In genomic region chr16:30658731-30659506, GRCh38 we compare ENCODE assay signal across 1 cellular context.
TF ChIP-seq lines count a peak whose summit lies in the region.

No MANE protein-coding gene starts in this region.

TF ChIP-seq in HepG2, 621 proteins besides CTCF, POLR2A, EP300 and RAD21 (continues in another document):
- 0 out of 2 replicates have a peak, but pooled peaks have one; percentile 44 for TF ChIP-seq TBP (CRISPR knock-in tag; IDR thresholded peaks at IDR 0.05)
- TF ChIP-seq MED13 (CRISPR knock-in tag; IDR thresholded peaks at IDR 0.05) = peak; percentile 27; the same call in 1 of the 2 replicates
- TF ChIP-seq ZNF652 (CRISPR knock-in tag; IDR thresholded peaks at IDR 0.05; ENCODE audit: borderline replicate concordance, low read depth) = 0 out of 2 replicates have a peak, but pooled peaks have one; percentile 30
- TF ChIP-seq ZNF879 (CRISPR knock-in tag; IDR thresholded peaks at IDR 0.05) = 0 out of 2 replicates have a peak, but pooled peaks have one; percentile 24
- TF ChIP-seq AKAP8 (CRISPR knock-in tag; IDR thresholded peaks at IDR 0.05) = no peak
- TF ChIP-seq ZFY (CRISPR knock-in tag; IDR thresholded peaks at IDR 0.05) = peak; percentile 83
- TF ChIP-seq ZNF329 (CRISPR knock-in tag; IDR thresholded peaks at IDR 0.05; ENCODE audit: low read depth) = no peak; the same call in 1 of the 2 replicates
- TF ChIP-seq DMAP1 (CRISPR knock-in tag; IDR thresholded peaks at IDR 0.05) = peak; percentile 85; the same call in 1 of the 2 replicates
- TF ChIP-seq ASH2L (IDR thresholded peaks at IDR 0.05; ENCODE audit: insufficient read length, low read depth, low read length) = peak; percentile 95
- no peak for TF ChIP-seq RFX5 (IDR thresholded peaks at IDR 0.05; ENCODE audit: low read depth, low read length)
- TF ChIP-seq, protein P1, sequence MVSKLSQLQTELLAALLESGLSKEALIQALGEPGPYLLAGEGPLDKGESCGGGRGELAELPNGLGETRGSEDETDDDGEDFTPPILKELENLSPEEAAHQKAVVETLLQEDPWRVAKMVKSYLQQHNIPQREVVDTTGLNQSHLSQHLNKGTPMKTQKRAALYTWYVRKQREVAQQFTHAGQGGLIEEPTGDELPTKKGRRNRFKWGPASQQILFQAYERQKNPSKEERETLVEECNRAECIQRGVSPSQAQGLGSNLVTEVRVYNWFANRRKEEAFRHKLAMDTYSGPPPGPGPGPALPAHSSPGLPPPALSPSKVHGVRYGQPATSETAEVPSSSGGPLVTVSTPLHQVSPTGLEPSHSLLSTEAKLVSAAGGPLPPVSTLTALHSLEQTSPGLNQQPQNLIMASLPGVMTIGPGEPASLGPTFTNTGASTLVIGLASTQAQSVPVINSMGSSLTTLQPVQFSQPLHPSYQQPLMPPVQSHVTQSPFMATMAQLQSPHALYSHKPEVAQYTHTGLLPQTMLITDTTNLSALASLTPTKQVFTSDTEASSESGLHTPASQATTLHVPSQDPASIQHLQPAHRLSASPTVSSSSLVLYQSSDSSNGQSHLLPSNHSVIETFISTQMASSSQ (IDR thresholded peaks at IDR 0.05; ENCODE audit: low read depth) = 0 out of 2 replicates have a peak, but pooled peaks have one; percentile 20
- TF ChIP-seq, protein P1 (CRISPR knock-in tag; IDR thresholded peaks at IDR 0.05; ENCODE audit: borderline replicate concordance) = no peak
- peak; percentile 44 for TF ChIP-seq ZNF501 (CRISPR knock-in tag; IDR thresholded peaks at IDR 0.05)
- TF ChIP-seq GTF3A (CRISPR knock-in tag; conservative IDR thresholded peaks at IDR 0.05) = no peak
- TF ChIP-seq, protein P2, sequence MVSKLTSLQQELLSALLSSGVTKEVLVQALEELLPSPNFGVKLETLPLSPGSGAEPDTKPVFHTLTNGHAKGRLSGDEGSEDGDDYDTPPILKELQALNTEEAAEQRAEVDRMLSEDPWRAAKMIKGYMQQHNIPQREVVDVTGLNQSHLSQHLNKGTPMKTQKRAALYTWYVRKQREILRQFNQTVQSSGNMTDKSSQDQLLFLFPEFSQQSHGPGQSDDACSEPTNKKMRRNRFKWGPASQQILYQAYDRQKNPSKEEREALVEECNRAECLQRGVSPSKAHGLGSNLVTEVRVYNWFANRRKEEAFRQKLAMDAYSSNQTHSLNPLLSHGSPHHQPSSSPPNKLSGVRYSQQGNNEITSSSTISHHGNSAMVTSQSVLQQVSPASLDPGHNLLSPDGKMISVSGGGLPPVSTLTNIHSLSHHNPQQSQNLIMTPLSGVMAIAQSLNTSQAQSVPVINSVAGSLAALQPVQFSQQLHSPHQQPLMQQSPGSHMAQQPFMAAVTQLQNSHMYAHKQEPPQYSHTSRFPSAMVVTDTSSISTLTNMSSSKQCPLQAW (CRISPR knock-in tag; IDR thresholded peaks at IDR 0.05) = peak; percentile 78; the same call in 1 of the 2 replicates
- no peak for TF ChIP-seq ZNF30 (CRISPR knock-in tag; IDR thresholded peaks at IDR 0.05)
- TF ChIP-seq MEF2D (CRISPR knock-in tag; IDR thresholded peaks at IDR 0.05) = peak; percentile 6; the same call in 1 of the 2 replicates
- peak; percentile 6; the same call in 1 of the 2 replicates for TF ChIP-seq THAP9 (CRISPR knock-in tag; IDR thresholded peaks at IDR 0.05; ENCODE audit: borderline replicate concordance)
- TF ChIP-seq ARNT (IDR thresholded peaks at IDR 0.05) = no peak
- peak; percentile 51 for TF ChIP-seq ZNF788 (CRISPR knock-in tag; IDR thresholded peaks at IDR 0.05; ENCODE audit: borderline replicate concordance)
- TF ChIP-seq ZNF713 (CRISPR knock-in tag; IDR thresholded peaks at IDR 0.05) = no peak
- TF ChIP-seq, protein P3, sequence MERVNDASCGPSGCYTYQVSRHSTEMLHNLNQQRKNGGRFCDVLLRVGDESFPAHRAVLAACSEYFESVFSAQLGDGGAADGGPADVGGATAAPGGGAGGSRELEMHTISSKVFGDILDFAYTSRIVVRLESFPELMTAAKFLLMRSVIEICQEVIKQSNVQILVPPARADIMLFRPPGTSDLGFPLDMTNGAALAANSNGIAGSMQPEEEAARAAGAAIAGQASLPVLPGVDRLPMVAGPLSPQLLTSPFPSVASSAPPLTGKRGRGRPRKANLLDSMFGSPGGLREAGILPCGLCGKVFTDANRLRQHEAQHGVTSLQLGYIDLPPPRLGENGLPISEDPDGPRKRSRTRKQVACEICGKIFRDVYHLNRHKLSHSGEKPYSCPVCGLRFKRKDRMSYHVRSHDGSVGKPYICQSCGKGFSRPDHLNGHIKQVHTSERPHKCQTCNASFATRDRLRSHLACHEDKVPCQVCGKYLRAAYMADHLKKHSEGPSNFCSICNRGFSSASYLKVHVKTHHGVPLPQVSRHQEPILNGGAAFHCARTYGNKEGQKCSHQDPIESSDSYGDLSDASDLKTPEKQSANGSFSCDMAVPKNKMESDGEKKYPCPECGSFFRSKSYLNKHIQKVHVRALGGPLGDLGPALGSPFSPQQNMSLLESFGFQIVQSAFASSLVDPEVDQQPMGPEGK (CRISPR knock-in tag; IDR thresholded peaks at IDR 0.05) = peak; percentile 70
- peak; percentile 17; the same call in 1 of the 2 replicates for TF ChIP-seq SALL1 (CRISPR knock-in tag; IDR thresholded peaks at IDR 0.05)
- TF ChIP-seq ERF (CRISPR knock-in tag; IDR thresholded peaks at IDR 0.05) = no peak
- TF ChIP-seq ZNF670 (CRISPR knock-in tag; IDR thresholded peaks at IDR 0.05; ENCODE audit: borderline replicate concordance) = no peak; the same call in 1 of the 2 replicates
- TF ChIP-seq ZFP82 (CRISPR knock-in tag; IDR thresholded peaks at IDR 0.05; ENCODE audit: borderline replicate concordance) = 0 out of 2 replicates have a peak, but pooled peaks have one; percentile 66
- peak; percentile 61 for TF ChIP-seq SKI (IDR thresholded peaks at IDR 0.05; ENCODE audit: partially characterized antibody)
- TF ChIP-seq JUNB (CRISPR knock-in tag; IDR thresholded peaks at IDR 0.05; ENCODE audit: borderline replicate concordance) = no peak
- no peak for TF ChIP-seq NFYB (CRISPR knock-in tag; IDR thresholded peaks at IDR 0.05)
- TF ChIP-seq NFE2L2 (IDR thresholded peaks at IDR 0.05; ENCODE audit: low read length) = no peak
- peak; percentile 12; the same call in 1 of the 2 replicates for TF ChIP-seq MLX (CRISPR knock-in tag; IDR thresholded peaks at IDR 0.05)
- TF ChIP-seq ZNF142 (CRISPR knock-in tag; IDR thresholded peaks at IDR 0.05) = 0 out of 2 replicates have a peak, but pooled peaks have one; percentile 18
- peak; percentile 50 for TF ChIP-seq PHF8 (CRISPR knock-in tag; IDR thresholded peaks at IDR 0.05)
